28 cellular contexts compared by ENCODE assay signal in genomic region chr15:100661161-100661560, GRCh38.
"Had no signal": no experiment of that assay in that cellular context is flagged by ENCODE, and none has a peak within 500 bp of the region (broad histone marks: within the 10 kb centered on the region; RNA-seq: fewer than 3 reads in every experiment).

No MANE protein-coding gene starts in this region.

- H3K4me2 ChIP-seq: PC-9 had no signal

- H2AFZ ChIP-seq: PC-9 had no signal

- H3K27ac Mint-ChIP-seq: activated B cell treated with CpG ODN at 0.5 μM for 24 hours; activated CD4-positive, alpha-beta memory T cell treated with anti-CD3 and anti-CD28 coated beads, Interleukin-2, amount 10 ng/mL, durations not matched to agents 7 days and 5 days; activated CD8-positive, alpha-beta memory T cell treated with anti-CD3 and anti-CD28 coated beads, Interleukin-2, amount 10 ng/mL, durations not matched to agents 7 days and 5 days; activated naive CD4-positive, alpha-beta T cell treated with anti-CD3 and anti-CD28 coated beads, Interleukin-2, amount 10 ng/mL, durations not matched to agents 7 days and 5 days; activated naive CD8-positive, alpha-beta T cell had no signal

- DNase-seq: activated B cell treated with CpG ODN at 0.5 μM for 24 hours; activated CD4-positive, alpha-beta memory T cell treated with anti-CD3 and anti-CD28 coated beads, Interleukin-2, amount 10 ng/mL, durations not matched to agents 7 days and 5 days; activated CD4-positive, alpha-beta T cell treated with anti-CD3 and anti-CD28 coated beads for 4 hours; activated CD4-positive, CD25-positive, alpha-beta regulatory T cell treated with anti-CD3 and anti-CD28 coated beads, Interleukin-2, amount 50 U/mL, for 72 hours; activated CD8-positive, alpha-beta memory T cell treated with anti-CD3 and anti-CD28 coated beads for 24 hours; activated CD8-positive, alpha-beta memory T cell treated with anti-CD3 and anti-CD28 coated beads, Interleukin-2, amount 10 ng/mL, durations not matched to agents 7 days and 5 days; activated CD8-positive, alpha-beta memory T cell treated with anti-CD3 and anti-CD28 coated beads, Interleukin-2, amount 50 U/mL, for 48 hours; activated effector memory CD4-positive, alpha-beta T cell treated with Interleukin-2 at 50 U/mL for 16 hours; activated naive CD4-positive, alpha-beta T cell treated with anti-CD3 and anti-CD28 coated beads, Interleukin-2, amount 10 ng/mL, durations not matched to agents 7 days and 5 days; activated T-cell treated with anti-CD3 and anti-CD28 coated beads, Interleukin-2, amount 50 U/mL, for 48 hours; amniotic stem cell; aorta; KG1; NCI-H1092 treated with DMSO at 0.1 percent for 48 hours; NCI-H1417 treated with DMSO at 0.1 percent for 48 hours; NCI-H187 treated with DMSO at 0.1 percent for 48 hours; NCI-H524; PC-9; SW 1271; T-helper 1 cell; T-helper 2 cell; T-helper 9 cell had no signal

- H3K27me3 ChIP-seq: cardiac muscle cell had no signal

- H3K36me3 ChIP-seq: cardiac muscle cell had no signal

- H3K27me3 Mint-ChIP-seq: activated naive CD8-positive, alpha-beta T cell had no signal

- H3K4me3 Mint-ChIP-seq: activated B cell treated with CpG ODN at 0.5 μM for 24 hours; activated CD4-positive, alpha-beta memory T cell treated with anti-CD3 and anti-CD28 coated beads, Interleukin-2, amount 10 ng/mL, durations not matched to agents 7 days and 5 days; activated CD8-positive, alpha-beta memory T cell treated with anti-CD3 and anti-CD28 coated beads, Interleukin-2, amount 10 ng/mL, durations not matched to agents 7 days and 5 days; activated naive CD4-positive, alpha-beta T cell treated with anti-CD3 and anti-CD28 coated beads, Interleukin-2, amount 10 ng/mL, durations not matched to agents 7 days and 5 days; activated naive CD8-positive, alpha-beta T cell; central memory CD8-positive, alpha-beta T cell had no signal

- H3K9me3 Mint-ChIP-seq: activated B cell treated with CpG ODN at 0.5 μM for 24 hours; activated CD4-positive, alpha-beta memory T cell treated with anti-CD3 and anti-CD28 coated beads, Interleukin-2, amount 10 ng/mL, durations not matched to agents 7 days and 5 days; activated naive CD4-positive, alpha-beta T cell treated with anti-CD3 and anti-CD28 coated beads, Interleukin-2, amount 10 ng/mL, durations not matched to agents 7 days and 5 days; central memory CD8-positive, alpha-beta T cell had no signal

- H3K27ac ChIP-seq: cardiac muscle cell, PC-9, RWPE1, VCaP had no signal

- H3K4me1 Mint-ChIP-seq: activated B cell treated with CpG ODN at 0.5 μM for 24 hours; activated CD4-positive, alpha-beta memory T cell treated with anti-CD3 and anti-CD28 coated beads, Interleukin-2, amount 10 ng/mL, durations not matched to agents 7 days and 5 days; activated CD8-positive, alpha-beta memory T cell treated with anti-CD3 and anti-CD28 coated beads, Interleukin-2, amount 10 ng/mL, durations not matched to agents 7 days and 5 days; activated naive CD4-positive, alpha-beta T cell treated with anti-CD3 and anti-CD28 coated beads, Interleukin-2, amount 10 ng/mL, durations not matched to agents 7 days and 5 days; central memory CD8-positive, alpha-beta T cell had no signal

- H3K36me3 Mint-ChIP-seq: activated CD8-positive, alpha-beta memory T cell treated with anti-CD3 and anti-CD28 coated beads, Interleukin-2, amount 10 ng/mL, durations not matched to agents 7 days and 5 days; activated naive CD4-positive, alpha-beta T cell treated with anti-CD3 and anti-CD28 coated beads, Interleukin-2, amount 10 ng/mL, durations not matched to agents 7 days and 5 days; activated naive CD8-positive, alpha-beta T cell had no signal

- ATAC-seq: activated CD8-positive, alpha-beta memory T cell treated with anti-CD3 and anti-CD28 coated beads, Interleukin-2, amount 10 ng/mL, durations not matched to agents 7 days and 5 days; Right ventricle myocardium inferior had no signal

- H3K4me3 ChIP-seq: cardiac muscle cell, PC-9 had no signal
